18 cellular contexts compared by ENCODE assay signal in the genomic region with DNA sequence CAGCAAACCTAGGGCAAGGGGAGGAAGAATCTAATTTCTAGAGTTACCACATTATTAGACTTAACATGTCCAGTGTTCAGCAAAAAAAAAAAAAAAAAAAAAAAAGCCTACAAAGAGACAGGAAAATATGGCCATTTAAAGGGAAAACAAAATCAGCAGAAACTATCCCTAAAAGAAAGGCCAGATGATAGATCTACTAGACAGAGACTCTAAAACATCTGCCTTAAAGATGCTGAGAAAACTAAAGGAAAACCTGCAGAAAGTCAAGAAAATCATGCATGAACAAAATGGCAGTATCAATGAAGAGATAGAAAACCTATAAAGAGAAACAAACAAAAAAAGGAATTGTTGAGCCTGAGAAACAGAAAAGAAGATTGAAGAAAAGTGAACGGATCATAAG. TPM values are rescaled to one million over a fixed set of nuclear protein-coding genes. Genes with fewer than 3 reads are reported as not detected.
DNase-seq lines count a peak whose midpoint lies in the region; ATAC-seq and TF ChIP-seq lines count a peak whose summit lies in the region.
"Had no signal": no experiment of that assay in that cellular context is flagged by ENCODE, and none has a peak within 500 bp of the region (broad histone marks: within the 10 kb centered on the region; RNA-seq: fewer than 3 reads in every experiment).

No MANE protein-coding gene starts in this region.

- H3K4me3 Mint-ChIP-seq in T-helper 2 cell treated with Interferon-gamma antibody and Interleukin-4, amounts not matched to agents 5 μg/mL and 100 μg/mL, for 36 hours, result no peak overlapping the region
- H3K4me3 Mint-ChIP-seq in activated T-cell treated with anti-CD3 and anti-CD28 coated beads, Interleukin-2, amount 50 U/mL, for 24 hours, result no peak overlapping the region
- no peak overlapping the region for H3K4me3 Mint-ChIP-seq in activated T-cell treated with anti-CD3 and anti-CD28 coated beads, Interleukin-2, amount 50 U/mL, for 4 hours
- no peak overlapping the region for H3K4me3 Mint-ChIP-seq in CD4-positive, alpha-beta memory T cell
- H3K4me3 Mint-ChIP-seq in activated naive CD8-positive, alpha-beta T cell treated with anti-CD3 and anti-CD28 coated beads, Interleukin-2, amount 10 ng/mL, durations not matched to agents 7 days and 5 days, result no peak overlapping the region
- no peak overlapping the region for H3K4me3 Mint-ChIP-seq in WTC11
- H3K4me3 Mint-ChIP-seq: CD14-positive monocyte; CD8-positive, alpha-beta memory T cell; H9 had no signal

- no peaks in the 10 kb centered on the region for H3K27me3 Mint-ChIP-seq in T-helper 2 cell treated with Interferon-gamma antibody and Interleukin-4, amounts not matched to agents 5 μg/mL and 100 μg/mL, for 36 hours (ENCODE audit: low read depth)
- no peaks in the 10 kb centered on the region for H3K27me3 Mint-ChIP-seq in activated T-cell treated with anti-CD3 and anti-CD28 coated beads, Interleukin-2, amount 50 U/mL, for 24 hours
- no peaks in the 10 kb centered on the region for H3K27me3 Mint-ChIP-seq in activated T-cell treated with anti-CD3 and anti-CD28 coated beads, Interleukin-2, amount 50 U/mL, for 4 hours (ENCODE audit: low read depth)
- no peaks in the 10 kb centered on the region for H3K27me3 Mint-ChIP-seq in CD4-positive, alpha-beta memory T cell
- H3K27me3 Mint-ChIP-seq in activated naive CD8-positive, alpha-beta T cell treated with anti-CD3 and anti-CD28 coated beads, Interleukin-2, amount 10 ng/mL, durations not matched to agents 7 days and 5 days, result no peaks in the 10 kb centered on the region
- H3K27me3 Mint-ChIP-seq in WTC11 (ENCODE audit: low read depth), result no peaks in the 10 kb centered on the region
- H3K27me3 Mint-ChIP-seq: CD8-positive, alpha-beta memory T cell had no signal

- peaks cover 38% of the 10 kb centered on the region for H3K36me3 ChIP-seq in CD4-positive, alpha-beta memory T cell (ENCODE audit: insufficient read depth, low read length)

- peaks cover 83% of the 10 kb centered on the region for H3K36me3 Mint-ChIP-seq in T-helper 2 cell treated with Interferon-gamma antibody and Interleukin-4, amounts not matched to agents 5 μg/mL and 100 μg/mL, for 36 hours (ENCODE audit: low read depth)
- peaks cover 94% of the 10 kb centered on the region for H3K36me3 Mint-ChIP-seq in activated T-cell treated with anti-CD3 and anti-CD28 coated beads, Interleukin-2, amount 50 U/mL, for 24 hours (ENCODE audit: low read depth)
- peaks cover 53% of the 10 kb centered on the region for H3K36me3 Mint-ChIP-seq in activated T-cell treated with anti-CD3 and anti-CD28 coated beads, Interleukin-2, amount 50 U/mL, for 4 hours (ENCODE audit: insufficient read depth)
- H3K36me3 Mint-ChIP-seq in CD4-positive, alpha-beta memory T cell, result peaks cover 48 to 60% of the 10 kb centered on the region in 2 donors
- H3K36me3 Mint-ChIP-seq in activated naive CD8-positive, alpha-beta T cell treated with anti-CD3 and anti-CD28 coated beads, Interleukin-2, amount 10 ng/mL, durations not matched to agents 7 days and 5 days, result peaks cover 65% of the 10 kb centered on the region
- H3K36me3 Mint-ChIP-seq in WTC11, result peaks cover 40% of the 10 kb centered on the region

- CTCF ChIA-PET in CD4-positive, alpha-beta memory T cell (lab: Charles Lee; ENCODE audit: partially characterized antibody), result interaction anchor here (0.6 kb wide), 1 partner anchor 8 kb away, joined by 3 read pairs; no protein-coding TSS in a partner anchor
- CTCF ChIA-PET in WTC11 (lab: Charles Lee), result interaction anchor here (0.7 to 1.0 kb wide), 2 partner anchors 223 to 255 kb away, joined by 3 to 7 read pairs; no protein-coding TSS in a partner anchor

- H3K4me1 Mint-ChIP-seq in T-helper 2 cell treated with Interferon-gamma antibody and Interleukin-4, amounts not matched to agents 5 μg/mL and 100 μg/mL, for 36 hours (ENCODE audit: low read depth), result peaks cover 4% of the 10 kb centered on the region
- peaks cover 22% of the 10 kb centered on the region for H3K4me1 Mint-ChIP-seq in activated T-cell treated with anti-CD3 and anti-CD28 coated beads, Interleukin-2, amount 50 U/mL, for 24 hours (ENCODE audit: low read depth)
- no peaks in the 10 kb centered on the region for H3K4me1 Mint-ChIP-seq in activated T-cell treated with anti-CD3 and anti-CD28 coated beads, Interleukin-2, amount 50 U/mL, for 4 hours (ENCODE audit: low read depth)
- H3K4me1 Mint-ChIP-seq in CD4-positive, alpha-beta memory T cell, result no peaks in the 10 kb centered on the region
- peaks cover 2% of the 10 kb centered on the region for H3K4me1 Mint-ChIP-seq in activated naive CD8-positive, alpha-beta T cell treated with anti-CD3 and anti-CD28 coated beads, Interleukin-2, amount 10 ng/mL, durations not matched to agents 7 days and 5 days
- H3K4me1 Mint-ChIP-seq in WTC11, result peaks cover 4% of the 10 kb centered on the region
- H3K4me1 Mint-ChIP-seq: CD14-positive monocyte had no signal

- H3K9me3 ChIP-seq in CD4-positive, alpha-beta memory T cell (ENCODE audit: control insufficient read depth in 1 of 2, low read length in 2 of 2), result no peaks in the 10 kb centered on the region
- H3K9me3 ChIP-seq: A549, BLaER1 had no signal

- intact Hi-C loops in CD4-positive, alpha-beta memory T cell (cut with micrococcal nuclease), result no loop called here

- TF ChIP-seq CTCF in WTC11 (IDR thresholded peaks at IDR 0.05), result no peak

- H3K27me3 ChIP-seq in CD4-positive, alpha-beta memory T cell (ENCODE audit: insufficient read depth, low read length), result no peaks in the 10 kb centered on the region
- H3K27me3 ChIP-seq: BLaER1 had no signal

- H3K27ac ChIP-seq in CD4-positive, alpha-beta memory T cell (ENCODE audit: low read depth, low read length), result no peak overlapping the region
- H3K27ac ChIP-seq: A549, BLaER1 had no signal

- POLR2A ChIA-PET in CD4-positive, alpha-beta memory T cell (lab: Charles Lee; ENCODE audit: partially characterized antibody), result no interaction called here
- POLR2A ChIA-PET in activated naive CD8-positive, alpha-beta T cell treated with anti-CD3 and anti-CD28 coated beads, Interleukin-2, amount 10 ng/mL, durations not matched to agents 7 days and 5 days (lab: Charles Lee), result no interaction called here
- POLR2A ChIA-PET in WTC11 (lab: Charles Lee), result no interaction called here

- no peak for DNase-seq in T-helper 2 cell treated with Interferon-gamma antibody and Interleukin-4, amounts not matched to agents 5 μg/mL and 100 μg/mL, for 36 hours (ENCODE audit: low spot score)
- DNase-seq in T-helper 2 cell (no peak), WTC11 (ENCODE audit: low spot score) (no peak)
- no peak for DNase-seq in activated T-cell treated with anti-CD3 and anti-CD28 coated beads, Interleukin-2, amount 50 U/mL, for 24 hours
- DNase-seq in activated T-cell treated with anti-CD3 and anti-CD28 coated beads, Interleukin-2, amount 50 U/mL, for 4 hours, result no peak
- DNase-seq in CD4-positive, alpha-beta memory T cell, result no peak
- no peak for DNase-seq in activated naive CD8-positive, alpha-beta T cell treated with anti-CD3 and anti-CD28 coated beads, Interleukin-2, amount 10 ng/mL, durations not matched to agents 7 days and 5 days
- no peak for DNase-seq in activated effector memory CD4-positive, alpha-beta T cell treated with Interleukin-2 at 50 U/mL for 16 hours
- DNase-seq: COR-L47, DMS153, DMS79 treated with DMSO at 0.1 percent for 48 hours, GF-D8, H9, IMR-90 had no signal

- no peak overlapping the region for H3K4me3 ChIP-seq in CD4-positive, alpha-beta memory T cell (ENCODE audit: low read length in 2 of 2)
- H3K4me3 ChIP-seq: A549, BLaER1 had no signal

- H3K4me1 ChIP-seq in CD4-positive, alpha-beta memory T cell (ENCODE audit: insufficient read depth, low read length), result no peaks in the 10 kb centered on the region
- H3K4me1 ChIP-seq: A549, BLaER1 had no signal

- H3K27ac Mint-ChIP-seq in T-helper 2 cell treated with Interferon-gamma antibody and Interleukin-4, amounts not matched to agents 5 μg/mL and 100 μg/mL, for 36 hours, result peak overlapping the region; percentile 41
- H3K27ac Mint-ChIP-seq in activated T-cell treated with anti-CD3 and anti-CD28 coated beads, Interleukin-2, amount 50 U/mL, for 24 hours, result peak overlapping the region; percentile 28
- H3K27ac Mint-ChIP-seq in CD4-positive, alpha-beta memory T cell, result peak overlapping the region in 4 of 7 donors; percentile 5 to 84 (median 44)
- peak overlapping the region; percentile 23 for H3K27ac Mint-ChIP-seq in activated naive CD8-positive, alpha-beta T cell treated with anti-CD3 and anti-CD28 coated beads, Interleukin-2, amount 10 ng/mL, durations not matched to agents 7 days and 5 days
- H3K27ac Mint-ChIP-seq in WTC11, result no peak overlapping the region

- ATAC-seq in activated T-cell treated with anti-CD3 and anti-CD28 coated beads, Interleukin-2, amount 50 U/mL, for 4 hours, result no peak
- ATAC-seq in activated naive CD8-positive, alpha-beta T cell treated with anti-CD3 and anti-CD28 coated beads, Interleukin-2, amount 10 ng/mL, durations not matched to agents 7 days and 5 days (ENCODE audit: low read depth), result no peak
- no peak for ATAC-seq in WTC11
- ATAC-seq: A549 had no signal

- H3K9me3 Mint-ChIP-seq in T-helper 2 cell treated with Interferon-gamma antibody and Interleukin-4, amounts not matched to agents 5 μg/mL and 100 μg/mL, for 36 hours, result no peaks in the 10 kb centered on the region
- peaks cover 2% of the 10 kb centered on the region for H3K9me3 Mint-ChIP-seq in activated T-cell treated with anti-CD3 and anti-CD28 coated beads, Interleukin-2, amount 50 U/mL, for 24 hours
- no peaks in the 10 kb centered on the region for H3K9me3 Mint-ChIP-seq in activated T-cell treated with anti-CD3 and anti-CD28 coated beads, Interleukin-2, amount 50 U/mL, for 4 hours
- H3K9me3 Mint-ChIP-seq in CD4-positive, alpha-beta memory T cell, result no peaks in the 10 kb centered on the region
- H3K9me3 Mint-ChIP-seq in activated naive CD8-positive, alpha-beta T cell treated with anti-CD3 and anti-CD28 coated beads, Interleukin-2, amount 10 ng/mL, durations not matched to agents 7 days and 5 days, result no peaks in the 10 kb centered on the region
- H3K9me3 Mint-ChIP-seq in WTC11, result no peaks in the 10 kb centered on the region
- H3K9me3 Mint-ChIP-seq: CD14-positive monocyte; CD8-positive, alpha-beta memory T cell; H9 had no signal

RNA-seq across cellular contexts. Expression of a gene that starts 43.8 kb away (rescaled TPM):
- total RNA-seq in activated T-cell treated with anti-CD3 and anti-CD28 coated beads, Interleukin-2, amount 50 U/mL, for 4 hours, result 10 to 100 TPM; 58.1 to 62.5 (median 59.8) TPM
- total RNA-seq in CD4-positive, alpha-beta memory T cell, result 10 to 100 TPM; 47.0 to 48.3 TPM
- polyA plus RNA-seq in CD4-positive, alpha-beta memory T cell, result 10 to 100 TPM; 12.1 to 37.5 TPM
- total RNA-seq in activated naive CD8-positive, alpha-beta T cell treated with anti-CD3 and anti-CD28 coated beads, Interleukin-2, amount 10 ng/mL, durations not matched to agents 7 days and 5 days, result 10 to 100 TPM; 41.9 to 43.9 TPM
- total RNA-seq in WTC11 (2021), result 63.3 to 72.6 TPM (median 69.2 TPM) in 3 replicates
